Comparison of ENCODE assay signal across 10 cellular contexts in genomic region chr5:61177716-61178115, GRCh38. TPM values are rescaled to one million over a fixed set of nuclear protein-coding genes. Genes with fewer than 3 reads are reported as not detected.
DNase-seq lines count a peak whose midpoint lies in the region; ATAC-seq lines count a peak whose summit lies in the region.
"Had no signal": no experiment of that assay in that cellular context is flagged by ENCODE, and none has a peak within 500 bp of the region (broad histone marks: within the 10 kb centered on the region; RNA-seq: fewer than 3 reads in every experiment).

No MANE protein-coding gene starts in this region.

- CTCF ChIA-PET in activated CD4-positive, alpha-beta memory T cell treated with anti-CD3 and anti-CD28 coated beads, Interleukin-2, amount 10 ng/mL, durations not matched to agents 7 days and 5 days (lab: Charles Lee), result no interaction called here

- peaks cover 1% of the 10 kb centered on the region for H3K27me3 Mint-ChIP-seq in activated CD4-positive, alpha-beta memory T cell treated with anti-CD3 and anti-CD28 coated beads, Interleukin-2, amount 10 ng/mL, durations not matched to agents 7 days and 5 days

- H3K4me1 Mint-ChIP-seq in activated CD4-positive, alpha-beta memory T cell treated with anti-CD3 and anti-CD28 coated beads, Interleukin-2, amount 10 ng/mL, durations not matched to agents 7 days and 5 days, result peaks cover 2% of the 10 kb centered on the region

- H3K9me3 Mint-ChIP-seq in activated CD4-positive, alpha-beta memory T cell treated with anti-CD3 and anti-CD28 coated beads, Interleukin-2, amount 10 ng/mL, durations not matched to agents 7 days and 5 days, result no peaks in the 10 kb centered on the region
- H3K9me3 Mint-ChIP-seq: activated T-cell treated with anti-CD3 and anti-CD28 coated beads, Interleukin-2, amount 50 U/mL, for 72 hours had no signal

- POLR2A ChIA-PET in activated CD4-positive, alpha-beta memory T cell treated with anti-CD3 and anti-CD28 coated beads, Interleukin-2, amount 10 ng/mL, durations not matched to agents 7 days and 5 days (lab: Charles Lee), result no interaction called here

- H3K4me3 Mint-ChIP-seq in activated CD4-positive, alpha-beta memory T cell treated with anti-CD3 and anti-CD28 coated beads, Interleukin-2, amount 10 ng/mL, durations not matched to agents 7 days and 5 days, result no peak overlapping the region
- H3K4me3 Mint-ChIP-seq: activated T-cell treated with anti-CD3 and anti-CD28 coated beads, Interleukin-2, amount 50 U/mL, for 72 hours had no signal

- ATAC-seq in GM19025 (IDR thresholded peaks at IDR 0.05; ENCODE audit: low read depth, unreplicated experiment) (peak; percentile 86), GM21786 (IDR thresholded peaks at IDR 0.05; ENCODE audit: unreplicated experiment) (peak; percentile 86), HG03342 (IDR thresholded peaks at IDR 0.05; ENCODE audit: unreplicated experiment) (peak; percentile 82)
- ATAC-seq: activated T-cell treated with anti-CD3 and anti-CD28 coated beads, Interleukin-2, amount 50 U/mL, for 72 hours had no signal

- DNase-seq in activated CD4-positive, alpha-beta memory T cell treated with anti-CD3 and anti-CD28 coated beads, Interleukin-2, amount 10 ng/mL, durations not matched to agents 7 days and 5 days, result no peak
- no peak for DNase-seq in activated CD4-positive, alpha-beta T cell treated with anti-CD3 and anti-CD28 coated beads, Interleukin-2, amount 50 U/mL, for 4 hours
- DNase-seq in COLO829 (ENCODE audit: low spot score) (no peak), NCI-H1930 (lab: John Stamatoyannopoulos, UW) (no peak)
- DNase-seq: activated T-cell treated with anti-CD3 and anti-CD28 coated beads, Interleukin-2, amount 50 U/mL, for 72 hours; left lung; stimulated activated CD4-positive, alpha-beta T cell treated with anti-CD3 and anti-CD28 coated beads, Interleukin-2, amount 100 ng/mL, for 48 hours had no signal

- no peaks in the 10 kb centered on the region for H3K36me3 Mint-ChIP-seq in activated CD4-positive, alpha-beta memory T cell treated with anti-CD3 and anti-CD28 coated beads, Interleukin-2, amount 10 ng/mL, durations not matched to agents 7 days and 5 days (ENCODE audit: low read depth)

- no peak overlapping the region for H3K27ac Mint-ChIP-seq in activated CD4-positive, alpha-beta memory T cell treated with anti-CD3 and anti-CD28 coated beads, Interleukin-2, amount 10 ng/mL, durations not matched to agents 7 days and 5 days
- H3K27ac Mint-ChIP-seq: activated T-cell treated with anti-CD3 and anti-CD28 coated beads, Interleukin-2, amount 50 U/mL, for 72 hours had no signal

RNA-seq across cellular contexts. Expression of gene SMIM15, which starts 15.4 kb away (rescaled TPM):
- 10 to 100 TPM; 48.5 to 50.9 TPM for total RNA-seq in activated CD4-positive, alpha-beta memory T cell treated with anti-CD3 and anti-CD28 coated beads, Interleukin-2, amount 10 ng/mL, durations not matched to agents 7 days and 5 days
